In the genomic region with DNA sequence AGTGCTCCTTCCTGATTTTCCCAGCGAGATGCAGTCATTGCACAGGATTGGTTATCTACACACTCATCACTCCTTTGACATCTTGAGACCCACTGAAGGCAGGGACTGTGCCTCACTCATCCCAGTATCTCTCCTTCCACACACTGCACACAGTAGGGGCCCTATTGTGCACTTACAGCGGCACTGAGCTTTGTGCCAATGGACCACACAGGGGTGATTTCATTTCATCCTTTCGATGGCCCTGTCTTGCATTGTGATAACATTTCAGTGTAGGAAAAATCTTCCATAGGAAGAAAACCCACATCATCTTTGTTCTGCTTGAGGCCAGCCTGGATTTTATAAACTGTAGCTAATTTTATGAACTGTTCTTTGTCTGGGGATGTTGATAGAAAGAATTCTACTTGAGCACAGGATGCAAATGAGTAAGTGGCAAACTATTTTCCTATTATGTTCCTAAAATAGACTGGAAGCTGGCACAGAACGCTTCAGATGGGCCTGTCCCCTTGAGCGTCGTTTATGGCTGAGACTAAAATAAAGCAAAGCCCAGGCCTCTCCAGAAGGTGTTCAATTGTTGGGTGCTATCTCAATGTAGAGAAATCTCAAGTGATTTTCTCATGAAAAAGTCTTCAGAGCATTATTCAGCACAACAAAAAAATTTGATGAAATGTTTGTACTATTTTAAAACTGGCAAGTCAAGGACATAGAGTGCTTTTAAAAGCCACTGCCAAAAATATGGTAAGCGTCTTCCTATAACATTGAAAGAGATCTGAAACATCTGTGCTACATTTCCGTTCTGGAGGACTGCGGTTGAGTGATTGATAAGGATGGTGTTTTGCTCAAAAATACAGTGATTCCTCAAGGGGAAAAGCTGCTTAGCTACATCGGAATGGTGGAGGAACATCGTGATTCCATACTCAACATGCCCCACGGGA, we compare ENCODE assay signal across 9 cellular contexts. TPM values are rescaled to one million over a fixed set of nuclear protein-coding genes. Genes with fewer than 3 reads are reported as not detected.
DNase-seq lines count a peak whose midpoint lies in the region; ATAC-seq lines count a peak whose summit lies in the region.
"Had no signal": no experiment of that assay in that cellular context is flagged by ENCODE, and none has a peak within 500 bp of the region (broad histone marks: within the 10 kb centered on the region; RNA-seq: fewer than 3 reads in every experiment).

No MANE protein-coding gene starts in this region.

- no peaks in the 10 kb centered on the region for H3K9me3 Mint-ChIP-seq in activated CD4-positive, alpha-beta T cell treated with anti-CD3 and anti-CD28 coated beads for 36 hours (ENCODE audit: low read depth)
- H3K9me3 Mint-ChIP-seq in stimulated activated memory B cell treated with anti-CD40 and anti-IgM and Interleukin-4, amounts not matched to agents 10 μg/mL and 1 μg/mL and 100 μg/mL, for 72 hours: no peaks in the 10 kb centered on the region

- intact Hi-C loops in activated CD4-positive, alpha-beta T cell treated with anti-CD3 and anti-CD28 coated beads for 36 hours (cut with DNase I, micrococcal nuclease): no loop called here

- H3K27ac ChIP-seq in temporal lobe (ENCODE audit: low read depth, low read length): peak overlapping the region; percentile 78

- no peaks in the 10 kb centered on the region for H3K36me3 Mint-ChIP-seq in activated CD4-positive, alpha-beta T cell treated with anti-CD3 and anti-CD28 coated beads for 36 hours (ENCODE audit: low read depth)
- no peaks in the 10 kb centered on the region for H3K36me3 Mint-ChIP-seq in stimulated activated memory B cell treated with anti-CD40 and anti-IgM and Interleukin-4, amounts not matched to agents 10 μg/mL and 1 μg/mL and 100 μg/mL, for 72 hours

- H3K27me3 Mint-ChIP-seq in activated CD4-positive, alpha-beta T cell treated with anti-CD3 and anti-CD28 coated beads for 36 hours: no peaks in the 10 kb centered on the region
- peaks cover 14% of the 10 kb centered on the region for H3K27me3 Mint-ChIP-seq in stimulated activated memory B cell treated with anti-CD40 and anti-IgM and Interleukin-4, amounts not matched to agents 10 μg/mL and 1 μg/mL and 100 μg/mL, for 72 hours

- H3K27ac Mint-ChIP-seq in activated CD4-positive, alpha-beta T cell treated with anti-CD3 and anti-CD28 coated beads for 36 hours: no peak overlapping the region
- no peak overlapping the region for H3K27ac Mint-ChIP-seq in stimulated activated memory B cell treated with anti-CD40 and anti-IgM and Interleukin-4, amounts not matched to agents 10 μg/mL and 1 μg/mL and 100 μg/mL, for 72 hours

- POLR2A ChIA-PET in activated CD4-positive, alpha-beta T cell treated with anti-CD3 and anti-CD28 coated beads for 36 hours (lab: Charles Lee): no interaction called here

- CTCF ChIA-PET in activated CD4-positive, alpha-beta T cell treated with anti-CD3 and anti-CD28 coated beads for 36 hours (lab: Charles Lee): interaction anchor here (0.8 to 1.6 kb wide), 6 partner anchors 12 to 874 kb away, joined by 3 to 5 read pairs (median 3); no protein-coding TSS in a partner anchor

- no peak for ATAC-seq in activated CD4-positive, alpha-beta T cell treated with anti-CD3 and anti-CD28 coated beads for 36 hours
- ATAC-seq in stimulated activated memory B cell treated with anti-CD40 and anti-IgM and Interleukin-4, amounts not matched to agents 10 μg/mL and 1 μg/mL and 100 μg/mL, for 72 hours: no peak

- DNase-seq in activated CD4-positive, alpha-beta T cell treated with anti-CD3 and anti-CD28 coated beads for 36 hours: no peak
- no peak for DNase-seq in activated CD4-positive, alpha-beta T cell treated with anti-CD3 and anti-CD28 coated beads, Interleukin-2, amount 50 U/mL, for 4 hours
- peak; percentile 45 for DNase-seq in amniotic epithelial cell (ENCODE audit: low read depth)
- DNase-seq in inferior parietal cortex (ENCODE audit: extremely low spot score): peak; percentile 55
- no peak for DNase-seq in CD1c-positive myeloid dendritic cell (ENCODE audit: extremely low spot score)
- DNase-seq in DMS153 (lab: John Stamatoyannopoulos, UW): no peak

- peak overlapping the region; percentile 25 for H3K4me3 Mint-ChIP-seq in activated CD4-positive, alpha-beta T cell treated with anti-CD3 and anti-CD28 coated beads for 36 hours
- H3K4me3 Mint-ChIP-seq in stimulated activated memory B cell treated with anti-CD40 and anti-IgM and Interleukin-4, amounts not matched to agents 10 μg/mL and 1 μg/mL and 100 μg/mL, for 72 hours: no peak overlapping the region

- H3K4me1 Mint-ChIP-seq in activated CD4-positive, alpha-beta T cell treated with anti-CD3 and anti-CD28 coated beads for 36 hours: peaks cover 37% of the 10 kb centered on the region
- peaks cover 19% of the 10 kb centered on the region for H3K4me1 Mint-ChIP-seq in stimulated activated memory B cell treated with anti-CD40 and anti-IgM and Interleukin-4, amounts not matched to agents 10 μg/mL and 1 μg/mL and 100 μg/mL, for 72 hours

RNA-seq across cellular contexts. Expression of a gene that starts 10.7 kb away (rescaled TPM):
- 100 to 1,000 TPM; 234 to 235 TPM for total RNA-seq in activated CD4-positive, alpha-beta T cell treated with anti-CD3 and anti-CD28 coated beads for 36 hours
- total RNA-seq in temporal lobe: 25.3 TPM

RNA-seq across cellular contexts. Expression of a gene that starts 26.1 kb away (rescaled TPM):
- total RNA-seq in activated CD4-positive, alpha-beta T cell treated with anti-CD3 and anti-CD28 coated beads for 36 hours: under 1 TPM; 0.18 to 0.30 TPM
- not detected for total RNA-seq in temporal lobe

RNA-seq across cellular contexts. Expression of a gene that starts 50.3 kb away (rescaled TPM):
- total RNA-seq in activated CD4-positive, alpha-beta T cell treated with anti-CD3 and anti-CD28 coated beads for 36 hours: not detected
- total RNA-seq in temporal lobe: not detected
- total RNA-seq: epithelial cell of proximal tubule had no signal

Comparison
In these comparisons a context has a peak if more than half of its experiments do, and no peak if none do; other contexts are left out.
1. DNase-seq: peak in amniotic epithelial cell (single experiment) and inferior parietal cortex (single experiment); none in activated CD4-positive, alpha-beta T cell treated with anti-CD3 and anti-CD28 coated beads for 36 hours (single experiment), activated CD4-positive, alpha-beta T cell treated with anti-CD3 and anti-CD28 coated beads, Interleukin-2, amount 50 U/mL, for 4 hours (0 of 2), CD1c-positive myeloid dendritic cell (single experiment) and DMS153 (single experiment).